15 cellular contexts compared by ENCODE assay signal in genomic region chr3:27472166-27472565, GRCh38. TPM values are rescaled to one million over a fixed set of nuclear protein-coding genes. Genes with fewer than 3 reads are reported as not detected.
A peak's percentile ranks its signal among the peaks of the same experiment; 100 is the strongest.
DNase-seq lines count a peak whose midpoint lies in the region; ATAC-seq and TF ChIP-seq lines count a peak whose summit lies in the region.
"Had no signal": no experiment of that assay in that cellular context is flagged by ENCODE, and none has a peak within 500 bp of the region (broad histone marks: within the 10 kb centered on the region; RNA-seq: fewer than 3 reads in every experiment).

No MANE protein-coding gene starts in this region.

- peaks cover 43 to 80% (median 61%) of the 10 kb centered on the region in 4 donors for H3K4me1 Mint-ChIP-seq in CD4-positive, alpha-beta memory T cell
- peaks cover 24 to 35% (median 30%) of the 10 kb centered on the region in 3 donors for H3K4me1 Mint-ChIP-seq in IgD-negative memory B cell
- H3K4me1 Mint-ChIP-seq in memory B cell, result peaks cover 21% of the 10 kb centered on the region
- H3K4me1 Mint-ChIP-seq in stimulated activated naive B cell treated with anti-CD40 and anti-IgM and Interleukin-4, amounts not matched to agents 10 μg/mL and 1 μg/mL and 100 μg/mL, for 72 hours, result peaks cover 10 to 28% of the 10 kb centered on the region in 2 donors

- intact Hi-C loops in CD4-positive, alpha-beta memory T cell (cut with micrococcal nuclease), result no loop called here

- TF ChIP-seq CTCF in WERI-Rb-1 (IDR thresholded peaks at IDR 0.05; ENCODE audit: low read depth, low read length), result no peak

- H3K36me3 ChIP-seq in CD4-positive, alpha-beta memory T cell (ENCODE audit: insufficient read depth, low read length), result no peaks in the 10 kb centered on the region
- H3K36me3 ChIP-seq in WERI-Rb-1, result peaks cover 3% of the 10 kb centered on the region; the same call in 1 of the 2 replicates

- H3K27me3 ChIP-seq in CD4-positive, alpha-beta memory T cell (ENCODE audit: insufficient read depth, low read length), result no peaks in the 10 kb centered on the region
- no peaks in the 10 kb centered on the region for H3K27me3 ChIP-seq in WERI-Rb-1 (ENCODE audit: insufficient read depth, low read depth, severe bottlenecking)
- H3K27me3 ChIP-seq: BLaER1 had no signal

- no peak overlapping the region for H3K27ac ChIP-seq in CD4-positive, alpha-beta memory T cell (ENCODE audit: low read depth, low read length)
- H3K27ac ChIP-seq in WERI-Rb-1, result no peak overlapping the region
- H3K27ac ChIP-seq: BLaER1 had no signal

- peaks cover 16 to 18% of the 10 kb centered on the region in 2 donors for H3K36me3 Mint-ChIP-seq in CD4-positive, alpha-beta memory T cell
- H3K36me3 Mint-ChIP-seq in IgD-negative memory B cell (peaks cover 3% of the 10 kb centered on the region), memory B cell (peaks cover 15% of the 10 kb centered on the region)
- H3K36me3 Mint-ChIP-seq in stimulated activated naive B cell treated with anti-CD40 and anti-IgM and Interleukin-4, amounts not matched to agents 10 μg/mL and 1 μg/mL and 100 μg/mL, for 72 hours, result peaks cover 12 to 35% of the 10 kb centered on the region in 2 donors

- peak overlapping the region in 2 of 8 donors; percentile 30 to 36 for H3K4me3 Mint-ChIP-seq in CD4-positive, alpha-beta memory T cell
- H3K4me3 Mint-ChIP-seq in IgD-negative memory B cell (no peak overlapping the region), memory B cell (no peak overlapping the region)
- no peak overlapping the region for H3K4me3 Mint-ChIP-seq in stimulated activated naive B cell treated with anti-CD40 and anti-IgM and Interleukin-4, amounts not matched to agents 10 μg/mL and 1 μg/mL and 100 μg/mL, for 72 hours

- H3K27ac Mint-ChIP-seq in CD4-positive, alpha-beta memory T cell, result peak overlapping the region in 4 of 7 donors; percentile 39 to 87 (median 48)
- H3K27ac Mint-ChIP-seq in IgD-negative memory B cell (peak overlapping the region in 2 of 3 donors; percentile 51 to 87), memory B cell (peak overlapping the region; percentile 6)
- H3K27ac Mint-ChIP-seq in stimulated activated naive B cell treated with anti-CD40 and anti-IgM and Interleukin-4, amounts not matched to agents 10 μg/mL and 1 μg/mL and 100 μg/mL, for 72 hours, result no peak overlapping the region

- CTCF ChIA-PET in CD4-positive, alpha-beta memory T cell (lab: Charles Lee; ENCODE audit: partially characterized antibody), result interaction anchor here (1.0 to 2.2 kb wide), 8 partner anchors 12 to 210 kb away, joined by 3 to 6 read pairs (median 4); partner anchors contain the start of gene SLC4A7

- ATAC-seq in memory B cell (ENCODE audit: low read depth) (no peak), GM19023 (IDR thresholded peaks at IDR 0.05; ENCODE audit: unreplicated experiment) (no peak)
- ATAC-seq in activated CD4-positive, CD25-positive, alpha-beta regulatory T cell treated with anti-CD3 and anti-CD28 coated beads, Interleukin-2, amount 50 U/mL, for 24 hours, result no peak
- no peak for ATAC-seq in stimulated activated naive B cell treated with anti-CD40 and anti-IgM and Interleukin-4, amounts not matched to agents 10 μg/mL and 1 μg/mL and 100 μg/mL, for 72 hours (replicated peaks)
- ATAC-seq: PC-3 had no signal

- POLR2A ChIA-PET in CD4-positive, alpha-beta memory T cell (lab: Charles Lee; ENCODE audit: partially characterized antibody), result interaction anchor here (0.8 to 5.3 kb wide), 2 partner anchors 8 to 12 kb away, joined by 3 to 32 read pairs; partner anchors contain the start of gene SLC4A7

- H3K4me1 ChIP-seq in CD4-positive, alpha-beta memory T cell (ENCODE audit: insufficient read depth, low read length), result peaks cover 71% of the 10 kb centered on the region

- no peaks in the 10 kb centered on the region for H3K9me3 ChIP-seq in CD4-positive, alpha-beta memory T cell (ENCODE audit: control insufficient read depth in 1 of 2, low read length in 2 of 2)
- H3K9me3 ChIP-seq in WERI-Rb-1 (ENCODE audit: severe bottlenecking), result no peaks in the 10 kb centered on the region
- H3K9me3 ChIP-seq: HAP-1 had no signal

- no peak overlapping the region for H3K4me3 ChIP-seq in CD4-positive, alpha-beta memory T cell (ENCODE audit: low read length in 2 of 2)
- H3K4me3 ChIP-seq in WERI-Rb-1 (ENCODE audit: low read depth, low read length), result no peak overlapping the region
- H3K4me3 ChIP-seq: BLaER1, HAP-1 had no signal

- H3K27me3 Mint-ChIP-seq in CD4-positive, alpha-beta memory T cell, result no peaks in the 10 kb centered on the region
- H3K27me3 Mint-ChIP-seq in IgD-negative memory B cell, result no peaks in the 10 kb centered on the region
- no peaks in the 10 kb centered on the region for H3K27me3 Mint-ChIP-seq in memory B cell
- H3K27me3 Mint-ChIP-seq in stimulated activated naive B cell treated with anti-CD40 and anti-IgM and Interleukin-4, amounts not matched to agents 10 μg/mL and 1 μg/mL and 100 μg/mL, for 72 hours, result no peaks in the 10 kb centered on the region

- peaks cover 0 to 4% (median 2%) of the 10 kb centered on the region in 8 donors for H3K9me3 Mint-ChIP-seq in CD4-positive, alpha-beta memory T cell
- H3K9me3 Mint-ChIP-seq in IgD-negative memory B cell (peaks cover 1 to 4% (median 4%) of the 10 kb centered on the region in 3 donors), memory B cell (peaks cover 4% of the 10 kb centered on the region)
- peaks cover 6 to 8% of the 10 kb centered on the region in 2 donors for H3K9me3 Mint-ChIP-seq in stimulated activated naive B cell treated with anti-CD40 and anti-IgM and Interleukin-4, amounts not matched to agents 10 μg/mL and 1 μg/mL and 100 μg/mL, for 72 hours

- DNase-seq in CD4-positive, alpha-beta memory T cell, result no peak
- DNase-seq in WERI-Rb-1 (peak; percentile 42), memory B cell (ENCODE audit: low spot score in 2 of 2) (no peak)
- DNase-seq in stimulated activated naive B cell treated with anti-CD40 and anti-IgM and Interleukin-4, amounts not matched to agents 10 μg/mL and 1 μg/mL and 100 μg/mL, for 72 hours, result no peak
- DNase-seq: DMS53, NCI-H1048, NCI-H2107, NCI-H226, NCI-H526 treated with DMSO at 0.1 percent for 48 hours, PC-3 had no signal

RNA-seq across cellular contexts. Expression of gene SLC4A7, which starts 12.0 kb away (rescaled TPM):
- 100 to 1,000 TPM in 1 of 2 experiments, 10 to 100 TPM in 1; 98.5 to 103 TPM for total RNA-seq in CD4-positive, alpha-beta memory T cell
- polyA plus RNA-seq in CD4-positive, alpha-beta memory T cell, result 10 to 100 TPM; 12.7 to 23.4 TPM
- 10.6 TPM for polyA plus RNA-seq in IgD-negative memory B cell
